Comparison of ENCODE assay signal across 1 cellular context in the genomic region with DNA sequence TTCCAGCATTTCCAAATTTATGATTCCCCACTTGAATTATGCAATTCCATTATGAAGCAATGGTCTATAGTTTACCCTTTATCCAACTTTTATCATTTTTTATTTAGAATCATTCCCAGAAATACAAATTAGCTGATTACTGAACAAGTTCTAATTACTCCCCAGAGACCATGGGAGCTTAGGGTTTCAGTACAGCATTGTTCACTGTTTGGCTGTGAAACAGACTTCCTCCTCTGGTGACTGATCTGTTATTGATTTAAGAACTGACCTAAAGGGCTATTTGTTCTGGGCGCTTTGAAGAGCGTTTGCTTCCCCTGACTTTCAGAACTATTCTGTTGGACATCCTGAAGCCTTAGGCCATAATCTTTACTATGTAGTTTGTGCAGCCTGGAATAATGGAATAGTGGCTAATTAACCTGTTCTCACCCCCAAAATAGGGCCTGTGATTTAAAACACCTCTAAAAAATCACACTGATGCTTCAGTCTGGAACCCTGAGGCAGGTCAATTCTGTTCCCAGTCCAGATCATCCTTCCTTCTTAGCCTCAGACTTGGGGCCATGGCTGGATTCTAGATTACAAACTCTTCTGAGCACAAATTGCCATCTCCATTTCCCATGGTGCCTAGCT.
TF ChIP-seq lines count a peak whose summit lies in the region.

No MANE protein-coding gene starts in this region.

TF ChIP-seq in HepG2, 621 proteins besides CTCF, POLR2A, EP300 and RAD21 (continued from another document):
- TF ChIP-seq NFKB2 (CRISPR knock-in tag; IDR thresholded peaks at IDR 0.05; ENCODE audit: borderline replicate concordance) (no peak), MIXL1 (CRISPR knock-in tag; IDR thresholded peaks at IDR 0.05) (peak; percentile 89), SMAD1 (CRISPR knock-in tag; IDR thresholded peaks at IDR 0.05; ENCODE audit: borderline replicate concordance, low read depth) (no peak), MIER3 (CRISPR knock-in tag; IDR thresholded peaks at IDR 0.05; ENCODE audit: borderline replicate concordance) (peak; percentile 61; the same call in 1 of the 2 replicates), CC2D1A (CRISPR knock-in tag; IDR thresholded peaks at IDR 0.05) (no peak), ZSCAN12 (CRISPR knock-in tag; IDR thresholded peaks at IDR 0.05) (no peak), FOXA3 (CRISPR knock-in tag; IDR thresholded peaks at IDR 0.05) (peak; percentile 90)
TF ChIP-seq in HepG2: peak in this region for 118.
